In the genomic region with DNA sequence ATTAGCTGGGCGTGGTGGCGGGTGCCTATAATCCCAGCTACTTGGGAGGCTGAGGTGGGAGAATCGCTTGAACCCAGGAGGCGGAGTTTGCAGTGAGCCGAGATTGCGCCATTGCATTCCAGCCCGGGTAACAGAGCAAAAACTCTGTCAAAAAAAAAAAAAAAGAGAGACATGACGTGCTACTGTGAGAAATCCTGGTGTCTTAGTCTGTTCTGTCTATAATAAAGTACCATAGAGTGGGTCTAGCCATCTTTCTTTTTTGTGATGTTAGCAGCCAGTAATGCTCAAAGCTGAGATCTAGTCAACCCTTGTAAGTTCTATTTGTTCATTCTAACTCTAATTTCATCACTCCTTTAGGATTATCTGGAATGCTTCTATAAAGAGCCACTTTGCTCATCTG, we compare ENCODE assay signal across 29 cellular contexts. TPM values are rescaled to one million over a fixed set of nuclear protein-coding genes. Genes with fewer than 3 reads are reported as not detected.
"Had no signal": no experiment of that assay in that cellular context is flagged by ENCODE, and none has a peak within 500 bp of the region (broad histone marks: within the 10 kb centered on the region; RNA-seq: fewer than 3 reads in every experiment).

No MANE protein-coding gene starts in this region.

- H3K4me1 ChIP-seq: prostate gland, vagina had no signal

- DNase-seq: hippocampal formation; kidney; left colon; left lung; lower lobe of right lung; mammary epithelial cell; mesenchymal stem cell; naive B cell; natural killer cell; nephron progenitor cell; ovary; retina; right cardiac atrium; sigmoid colon; small intestine; spleen; stimulated activated CD4-positive, alpha-beta T cell treated with anti-CD3 and anti-CD28 coated beads, Interleukin-4, amount 100 ng/mL, for 24 hours; stimulated activated naive CD4-positive, alpha-beta T cell; substantia nigra; upper lobe of left lung had no signal

- H3K9ac ChIP-seq: neural progenitor cell had no signal

- FAIRE-seq: islet of Langerhans, kidney, small intestine had no signal

- H3K27ac ChIP-seq: left lung, lower lobe of right lung, neural progenitor cell, neutrophil, ovary, prostate gland, spleen, tibial nerve, upper lobe of left lung, vagina had no signal

- ATAC-seq: left colon; left lung; lower lobe of right lung; natural killer cell; right cardiac atrium; stimulated activated effector memory CD8-positive, alpha-beta T cell treated with anti-CD3 and anti-CD28 coated beads, Interleukin-12 subunit alpha, Interleukin-12 subunit beta, amount 100 ng/mL, for 72 hours had no signal

- H3K9me3 ChIP-seq: left lung, lower lobe of right lung, neutrophil, ovary, prostate gland, sigmoid colon, spleen, tibial nerve, upper lobe of left lung, vagina had no signal

- H3K36me3 ChIP-seq: left lung, lower lobe of right lung, neural progenitor cell, neutrophil, ovary, prostate gland, sigmoid colon, spleen, tibial nerve, upper lobe of left lung, vagina had no signal

- H3K27me3 ChIP-seq: left lung, neural progenitor cell, neutrophil, ovary, sigmoid colon, spleen, tibial nerve, upper lobe of left lung, vagina had no signal

- H3K4me2 ChIP-seq: neural progenitor cell had no signal

- H3K4me3 ChIP-seq: left lung, lower lobe of right lung, neural progenitor cell, ovary, prostate gland, sigmoid colon, spleen, tibial nerve, upper lobe of left lung, vagina had no signal

RNA-seq across cellular contexts. Expression of gene CLDN34, which starts 38.9 kb away (rescaled TPM):
- polyA plus RNA-seq: liver, right cardiac atrium, small intestine, spleen, urinary bladder had no signal
